In the genomic region with DNA sequence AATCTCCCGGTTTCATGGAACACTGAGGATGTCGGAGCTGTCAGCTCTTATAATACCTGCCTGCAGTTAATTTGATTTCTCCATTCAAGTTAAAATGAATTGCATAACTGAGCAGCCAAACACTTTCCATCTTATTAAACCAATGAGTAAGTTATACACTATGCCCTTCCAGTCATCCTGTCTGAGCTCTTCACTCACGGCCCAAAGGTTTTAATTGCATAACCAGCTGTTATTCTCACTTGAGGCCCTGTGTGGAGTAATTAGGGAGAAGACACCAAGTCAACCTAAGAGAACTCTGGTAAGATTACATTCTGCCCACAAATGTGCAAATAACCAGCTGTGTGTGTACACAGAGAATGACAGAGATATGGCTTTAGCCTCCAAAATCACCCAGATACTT, we compare ENCODE assay signal across 16 cellular contexts.
"Had no signal": no experiment of that assay in that cellular context is flagged by ENCODE, and none has a peak within 500 bp of the region (broad histone marks: within the 10 kb centered on the region; RNA-seq: fewer than 3 reads in every experiment).

No MANE protein-coding gene starts in this region.

- H3K4me1 ChIP-seq: neural progenitor cell had no signal

- DNase-seq: activated CD4-positive, alpha-beta T cell treated with anti-CD3 and anti-CD28 coated beads for 36 hours; activated CD4-positive, alpha-beta T cell treated with anti-CD3 and anti-CD28 coated beads, Interleukin-2, amount 50 U/mL, for 48 hours; activated naive CD8-positive, alpha-beta T cell treated with anti-CD3 and anti-CD28 coated beads for 36 hours; amygdala; caudate nucleus; dorsolateral prefrontal cortex; hypothalamus; left ventricle myocardium superior; mucosa of descending colon; naive thymus-derived CD4-positive, alpha-beta T cell; ovary; right lobe of liver; stimulated activated CD8-positive, alpha-beta memory T cell treated with anti-CD3 and anti-CD28 coated beads, Interleukin-4, amount 100 ng/mL, for 48 hours; stimulated activated naive CD4-positive, alpha-beta T cell had no signal

- H3K27me3 ChIP-seq: dorsolateral prefrontal cortex, neural progenitor cell, ovary, right lobe of liver had no signal

- ATAC-seq: activated CD4-positive, alpha-beta T cell treated with anti-CD3 and anti-CD28 coated beads for 36 hours; left ventricle myocardium superior; mucosa of descending colon; naive thymus-derived CD4-positive, alpha-beta T cell; right lobe of liver had no signal

- H3K4me2 ChIP-seq: neural progenitor cell had no signal

- H3K4me3 ChIP-seq: dorsolateral prefrontal cortex, mucosa of descending colon, neural progenitor cell, ovary, right lobe of liver had no signal

- H3K9ac ChIP-seq: neural progenitor cell had no signal

- H2AFZ ChIP-seq: neural progenitor cell had no signal

- H3K9me3 ChIP-seq: ovary, right lobe of liver had no signal

- H3K36me3 ChIP-seq: neural progenitor cell, ovary, right lobe of liver had no signal

- H3K27ac ChIP-seq: dorsolateral prefrontal cortex, epithelial cell of prostate, neural progenitor cell, ovary, right lobe of liver had no signal
